In genomic region chr16:35298460-35299243, GRCh38 we compare ENCODE assay signal across 22 cellular contexts.
"Had no signal": no experiment of that assay in that cellular context is flagged by ENCODE, and none has a peak within 500 bp of the region (broad histone marks: within the 10 kb centered on the region; RNA-seq: fewer than 3 reads in every experiment).

No MANE protein-coding gene starts in this region.

- H3K4me3 ChIP-seq: ascending aorta, colonic mucosa, dorsolateral prefrontal cortex, heart left ventricle, lung, prostate gland, upper lobe of left lung had no signal

- H3K36me3 Mint-ChIP-seq: activated naive CD4-positive, alpha-beta T cell treated with anti-CD3 and anti-CD28 coated beads, Interleukin-2, amount 50 U/mL, for 24 hours; mesothelial cell of epicardium; naive thymus-derived CD8-positive, alpha-beta T cell had no signal

- H3K36me3 ChIP-seq: ascending aorta, brain microvascular endothelial cell, colonic mucosa, heart left ventricle, prostate gland, upper lobe of left lung had no signal

- H3K27ac Mint-ChIP-seq: activated CD8-positive, alpha-beta T cell treated with anti-CD3 and anti-CD28 coated beads, Interleukin-2, amount 10 ng/mL, durations not matched to agents 7 days and 5 days; activated naive CD4-positive, alpha-beta T cell treated with anti-CD3 and anti-CD28 coated beads, Interleukin-2, amount 50 U/mL, for 24 hours; activated T-helper 1 cell treated with anti-CD3 and anti-CD28 coated beads, Interleukin-12 subunit alpha, Interleukin-12 subunit beta, Interleukin-2, Interleukin-4 antibody, amounts not matched to agents 30 ng/mL and 10 ng/mL and 1 ng/mL, durations not matched to agents 14 hours and 24 hours and 36 hours; effector memory CD8-positive, alpha-beta T cell; mesothelial cell of epicardium; naive thymus-derived CD8-positive, alpha-beta T cell had no signal

- H3K4me1 ChIP-seq: ascending aorta, colonic mucosa, heart left ventricle, prostate gland, upper lobe of left lung had no signal

- H3K27me3 ChIP-seq: ascending aorta, brain microvascular endothelial cell, colonic mucosa, heart left ventricle, upper lobe of left lung had no signal

- H3K27ac ChIP-seq: ascending aorta, brain microvascular endothelial cell, colonic mucosa, dorsolateral prefrontal cortex, heart left ventricle, prostate gland, upper lobe of left lung had no signal

- H3K4me1 Mint-ChIP-seq: activated naive CD4-positive, alpha-beta T cell treated with anti-CD3 and anti-CD28 coated beads, Interleukin-2, amount 50 U/mL, for 24 hours; central memory CD8-positive, alpha-beta T cell; mesothelial cell of epicardium; naive thymus-derived CD8-positive, alpha-beta T cell had no signal

- ATAC-seq: activated CD8-positive, alpha-beta T cell treated with anti-CD3 and anti-CD28 coated beads, Interleukin-2, amount 10 ng/mL, durations not matched to agents 7 days and 5 days; effector memory CD8-positive, alpha-beta T cell; heart left ventricle; left cardiac atrium; naive thymus-derived CD8-positive, alpha-beta T cell had no signal

- DNase-seq: activated CD4-positive, alpha-beta T cell treated with anti-CD3 and anti-CD28 coated beads for 1 hour; activated CD4-positive, alpha-beta T cell treated with anti-CD3 and anti-CD28 coated beads, Interleukin-2, amount 50 U/mL, for 1 hour; activated CD8-positive, alpha-beta T cell treated with anti-CD3 and anti-CD28 coated beads, Interleukin-2, amount 10 ng/mL, durations not matched to agents 7 days and 5 days; activated gamma-delta T cell; brain microvascular endothelial cell; colonic mucosa; dorsolateral prefrontal cortex; effector memory CD8-positive, alpha-beta T cell; heart left ventricle; left cardiac atrium; naive thymus-derived CD8-positive, alpha-beta T cell; stimulated activated CD4-positive, alpha-beta T cell treated with anti-CD3 and anti-CD28 coated beads, Interleukin-4, amount 100 ng/mL, for 24 hours; stimulated activated naive CD4-positive, alpha-beta T cell treated with Interleukin-2 at 50 U/mL for 16 hours; T-helper 1 cell had no signal

- H3K4me3 Mint-ChIP-seq: activated CD8-positive, alpha-beta T cell treated with anti-CD3 and anti-CD28 coated beads, Interleukin-2, amount 10 ng/mL, durations not matched to agents 7 days and 5 days; activated naive CD4-positive, alpha-beta T cell treated with anti-CD3 and anti-CD28 coated beads, Interleukin-2, amount 50 U/mL, for 24 hours; activated T-helper 1 cell treated with anti-CD3 and anti-CD28 coated beads, Interleukin-12 subunit alpha, Interleukin-12 subunit beta, Interleukin-2, Interleukin-4 antibody, amounts not matched to agents 30 ng/mL and 10 ng/mL and 1 ng/mL, durations not matched to agents 14 hours and 24 hours and 36 hours; central memory CD8-positive, alpha-beta T cell; effector memory CD8-positive, alpha-beta T cell; mesothelial cell of epicardium; naive thymus-derived CD8-positive, alpha-beta T cell had no signal

- H3K27me3 Mint-ChIP-seq: activated naive CD4-positive, alpha-beta T cell treated with anti-CD3 and anti-CD28 coated beads, Interleukin-2, amount 50 U/mL, for 24 hours; central memory CD8-positive, alpha-beta T cell; effector memory CD8-positive, alpha-beta T cell; naive thymus-derived CD8-positive, alpha-beta T cell had no signal

- H3K9me3 ChIP-seq: ascending aorta, colonic mucosa, heart left ventricle, prostate gland had no signal
